ENCODE assay signal across 8 cellular contexts in the genomic region with DNA sequence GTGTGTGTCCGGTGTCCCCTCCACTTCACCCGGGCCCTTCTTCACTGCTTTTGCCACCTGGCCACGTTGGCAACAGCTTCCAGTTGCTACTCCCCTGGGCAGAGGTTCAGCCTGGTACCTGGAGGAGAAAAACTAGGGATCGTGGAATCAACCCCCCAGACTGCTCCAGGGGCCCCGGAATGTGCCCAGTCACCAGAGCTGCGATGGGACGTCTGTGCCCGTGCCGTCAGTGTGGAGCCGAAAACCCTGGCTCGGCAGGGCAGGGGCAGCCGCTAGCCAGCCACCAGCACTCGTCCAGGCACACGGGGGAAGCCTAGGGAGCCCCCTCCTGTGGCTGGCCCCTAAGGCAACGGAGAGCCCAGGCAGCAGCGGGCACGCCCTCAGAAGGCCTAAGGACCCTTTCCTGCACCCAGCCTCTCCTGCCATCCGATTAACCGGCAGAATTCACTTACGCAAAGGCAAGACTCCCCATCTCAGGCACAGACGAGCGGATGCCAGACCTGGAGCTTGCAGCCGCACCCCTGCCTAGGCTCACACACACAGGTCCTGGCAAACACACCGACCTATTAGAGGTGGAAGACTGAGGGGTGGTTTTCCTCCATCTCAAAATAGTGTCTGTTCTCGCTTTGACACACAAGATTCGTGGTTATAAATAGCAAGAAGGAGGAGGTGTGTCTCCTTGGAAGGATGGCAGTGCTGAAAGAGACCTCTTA.
DNase-seq lines count a peak whose midpoint lies in the region; ATAC-seq and TF ChIP-seq lines count a peak whose summit lies in the region.

No MANE protein-coding gene starts in this region.

- 55 to 67% methylated on average over 26 of the region's 26 CpGs for WGBS in heart right ventricle, 2 donors
- 68% methylated on average over 26 of the region's 26 CpGs for WGBS in urinary bladder

- peaks cover 31% of the 10 kb centered on the region for H3K4me1 Mint-ChIP-seq in activated naive CD8-positive, alpha-beta T cell (ENCODE audit: low read depth)

- H3K9me3 Mint-ChIP-seq in activated naive CD8-positive, alpha-beta T cell (ENCODE audit: low read depth), result no peaks in the 10 kb centered on the region

- ATAC-seq in heart right ventricle (peak in 1 of 8 donors; percentile 24), Right ventricle myocardium inferior (no peak), left colon (peak; percentile 8), HG03159 (IDR thresholded peaks at IDR 0.05; ENCODE audit: unreplicated experiment) (no peak), HG03045 (IDR thresholded peaks at IDR 0.05; ENCODE audit: unreplicated experiment) (no peak)

- H3K4me1 ChIP-seq in heart right ventricle (peaks cover 0 to 26% (median 5%) of the 10 kb centered on the region in 9 donors), urinary bladder (ENCODE audit: insufficient read depth) (no peaks in the 10 kb centered on the region)

- H3K4me3 Mint-ChIP-seq in activated naive CD8-positive, alpha-beta T cell, result peak overlapping the region; percentile 85

- H3K36me3 ChIP-seq in heart right ventricle, result no peaks in the 10 kb centered on the region
- H3K36me3 ChIP-seq in urinary bladder (ENCODE audit: insufficient read depth), result no peaks in the 10 kb centered on the region

- no peaks in the 10 kb centered on the region for H3K36me3 Mint-ChIP-seq in activated naive CD8-positive, alpha-beta T cell

- H3K9me3 ChIP-seq in heart right ventricle, result no peaks in the 10 kb centered on the region

- H3K27me3 Mint-ChIP-seq in activated naive CD8-positive, alpha-beta T cell, result peaks cover 45% of the 10 kb centered on the region

- H3K4me3 ChIP-seq in heart right ventricle (peak overlapping the region in 9 of 10 donors; percentile 37 to 68 (median 55)), urinary bladder (ENCODE audit: low read depth, low read length) (peak overlapping the region; percentile 67)

- no peak overlapping the region for H3K27ac Mint-ChIP-seq in activated naive CD8-positive, alpha-beta T cell

- H3K27me3 ChIP-seq in heart right ventricle, result peaks cover 9 to 91% (median 51%) of the 10 kb centered on the region in 7 donors

- TF ChIP-seq CTCF in heart right ventricle (IDR thresholded peaks at IDR 0.05), result no peak

- DNase-seq in heart right ventricle (no peak), Right ventricle myocardium inferior (ENCODE audit: missing footprints) (no peak), left colon (no peak), HPDE6-E6E7 (ENCODE audit: extremely low spot score) (no peak)

- H3K27ac ChIP-seq in heart right ventricle (no peak overlapping the region), urinary bladder (ENCODE audit: low read depth) (no peak overlapping the region)

- intact Hi-C loops in heart right ventricle (cut with DNase I) (no loop called here), Right ventricle myocardium inferior (cut with DNase I) (no loop called here), left colon (cut with DNase I, micrococcal nuclease) (no loop called here)
